Comparison of ENCODE assay signal across 1 cellular context in the genomic region with DNA sequence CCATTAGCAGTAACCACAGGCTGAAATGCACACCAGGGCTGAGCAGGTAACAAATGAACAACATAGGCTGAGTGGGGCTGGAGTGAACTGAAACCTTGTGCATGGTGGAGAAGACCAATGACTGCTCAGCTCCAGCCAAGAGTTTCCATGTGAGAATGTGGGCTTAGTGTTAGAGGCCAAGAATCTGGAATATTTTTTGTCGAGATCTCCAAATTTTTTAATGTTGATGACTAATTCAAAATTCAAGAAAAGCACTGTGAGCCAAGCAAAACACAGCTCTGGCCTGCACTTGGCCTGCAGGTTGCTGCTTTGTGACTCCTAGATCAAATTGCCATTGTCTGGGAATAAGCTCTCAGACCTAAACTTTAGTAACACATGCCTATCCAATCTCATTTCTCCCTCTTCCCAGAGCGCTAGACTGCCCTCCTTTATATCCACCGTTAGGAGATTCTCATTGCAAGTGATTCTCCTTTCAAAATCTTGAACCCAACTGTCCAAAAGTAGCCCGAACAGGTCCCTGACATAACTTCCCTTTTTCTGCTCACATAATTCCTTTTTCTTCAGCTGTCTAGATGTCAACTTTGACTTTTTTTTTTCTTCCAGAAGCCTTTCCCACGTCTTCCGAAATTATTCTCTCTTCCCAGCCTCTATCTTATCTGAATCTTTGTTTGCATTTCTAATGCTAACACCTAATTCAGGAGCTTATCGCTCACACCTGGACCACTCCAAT.
TF ChIP-seq lines count a peak whose summit lies in the region.

No MANE protein-coding gene starts in this region.

TF ChIP-seq in HepG2, 621 proteins besides CTCF, POLR2A, EP300 and RAD21:
- TF ChIP-seq, protein P1, sequence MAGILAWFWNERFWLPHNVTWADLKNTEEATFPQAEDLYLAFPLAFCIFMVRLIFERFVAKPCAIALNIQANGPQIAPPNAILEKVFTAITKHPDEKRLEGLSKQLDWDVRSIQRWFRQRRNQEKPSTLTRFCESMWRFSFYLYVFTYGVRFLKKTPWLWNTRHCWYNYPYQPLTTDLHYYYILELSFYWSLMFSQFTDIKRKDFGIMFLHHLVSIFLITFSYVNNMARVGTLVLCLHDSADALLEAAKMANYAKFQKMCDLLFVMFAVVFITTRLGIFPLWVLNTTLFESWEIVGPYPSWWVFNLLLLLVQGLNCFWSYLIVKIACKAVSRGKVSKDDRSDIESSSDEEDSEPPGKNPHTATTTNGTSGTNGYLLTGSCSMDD (CRISPR knock-in tag; IDR thresholded peaks at IDR 0.05), result no peak
- TF ChIP-seq, protein P2, sequence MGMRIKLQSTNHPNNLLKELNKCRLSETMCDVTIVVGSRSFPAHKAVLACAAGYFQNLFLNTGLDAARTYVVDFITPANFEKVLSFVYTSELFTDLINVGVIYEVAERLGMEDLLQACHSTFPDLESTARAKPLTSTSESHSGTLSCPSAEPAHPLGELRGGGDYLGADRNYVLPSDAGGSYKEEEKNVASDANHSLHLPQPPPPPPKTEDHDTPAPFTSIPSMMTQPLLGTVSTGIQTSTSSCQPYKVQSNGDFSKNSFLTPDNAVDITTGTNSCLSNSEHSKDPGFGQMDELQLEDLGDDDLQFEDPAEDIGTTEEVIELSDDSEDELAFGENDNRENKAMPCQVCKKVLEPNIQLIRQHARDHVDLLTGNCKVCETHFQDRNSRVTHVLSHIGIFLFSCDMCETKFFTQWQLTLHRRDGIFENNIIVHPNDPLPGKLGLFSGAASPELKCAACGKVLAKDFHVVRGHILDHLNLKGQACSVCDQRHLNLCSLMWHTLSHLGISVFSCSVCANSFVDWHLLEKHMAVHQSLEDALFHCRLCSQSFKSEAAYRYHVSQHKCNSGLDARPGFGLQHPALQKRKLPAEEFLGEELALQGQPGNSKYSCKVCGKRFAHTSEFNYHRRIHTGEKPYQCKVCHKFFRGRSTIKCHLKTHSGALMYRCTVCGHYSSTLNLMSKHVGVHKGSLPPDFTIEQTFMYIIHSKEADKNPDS (CRISPR knock-in tag; IDR thresholded peaks at IDR 0.05), result no peak
- TF ChIP-seq, protein P3, sequence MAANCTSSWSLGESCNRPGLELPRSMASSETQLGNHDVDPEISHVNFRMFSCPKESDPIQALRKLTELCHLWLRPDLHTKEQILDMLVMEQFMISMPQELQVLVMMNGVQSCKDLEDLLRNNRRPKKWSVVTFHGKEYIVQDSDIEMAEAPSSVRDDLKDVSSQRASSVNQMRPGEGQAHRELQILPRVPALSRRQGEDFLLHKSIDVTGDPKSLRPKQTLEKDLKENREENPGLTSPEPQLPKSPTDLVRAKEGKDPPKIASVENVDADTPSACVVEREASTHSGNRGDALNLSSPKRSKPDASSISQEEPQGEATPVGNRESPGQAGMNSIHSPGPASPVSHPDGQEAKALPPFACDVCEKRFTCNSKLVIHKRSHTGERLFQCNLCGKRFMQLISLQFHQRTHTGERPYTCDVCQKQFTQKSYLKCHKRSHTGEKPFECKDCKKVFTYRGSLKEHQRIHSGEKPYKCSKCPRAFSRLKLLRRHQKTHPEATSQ (CRISPR knock-in tag; IDR thresholded peaks at IDR 0.05; ENCODE audit: borderline replicate concordance), result no peak
- TF ChIP-seq, protein P4, sequence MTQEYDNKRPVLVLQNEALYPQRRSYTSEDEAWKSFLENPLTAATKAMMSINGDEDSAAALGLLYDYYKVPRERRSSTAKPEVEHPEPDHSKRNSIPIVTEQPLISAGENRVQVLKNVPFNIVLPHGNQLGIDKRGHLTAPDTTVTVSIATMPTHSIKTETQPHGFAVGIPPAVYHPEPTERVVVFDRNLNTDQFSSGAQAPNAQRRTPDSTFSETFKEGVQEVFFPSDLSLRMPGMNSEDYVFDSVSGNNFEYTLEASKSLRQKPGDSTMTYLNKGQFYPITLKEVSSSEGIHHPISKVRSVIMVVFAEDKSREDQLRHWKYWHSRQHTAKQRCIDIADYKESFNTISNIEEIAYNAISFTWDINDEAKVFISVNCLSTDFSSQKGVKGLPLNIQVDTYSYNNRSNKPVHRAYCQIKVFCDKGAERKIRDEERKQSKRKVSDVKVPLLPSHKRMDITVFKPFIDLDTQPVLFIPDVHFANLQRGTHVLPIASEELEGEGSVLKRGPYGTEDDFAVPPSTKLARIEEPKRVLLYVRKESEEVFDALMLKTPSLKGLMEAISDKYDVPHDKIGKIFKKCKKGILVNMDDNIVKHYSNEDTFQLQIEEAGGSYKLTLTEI (CRISPR knock-in tag; conservative IDR thresholded peaks at IDR 0.05), result no peak
- TF ChIP-seq PPARG (CRISPR knock-in tag; conservative IDR thresholded peaks at IDR 0.05), result no peak
- no peak for TF ChIP-seq GABPB1 (CRISPR knock-in tag; IDR thresholded peaks at IDR 0.05)
- no peak for TF ChIP-seq SIN3B (IDR thresholded peaks at IDR 0.05; ENCODE audit: low read length)
- TF ChIP-seq CHD2 (IDR thresholded peaks at IDR 0.05; ENCODE audit: low read depth, low read length), result no peak
- TF ChIP-seq, protein P5, sequence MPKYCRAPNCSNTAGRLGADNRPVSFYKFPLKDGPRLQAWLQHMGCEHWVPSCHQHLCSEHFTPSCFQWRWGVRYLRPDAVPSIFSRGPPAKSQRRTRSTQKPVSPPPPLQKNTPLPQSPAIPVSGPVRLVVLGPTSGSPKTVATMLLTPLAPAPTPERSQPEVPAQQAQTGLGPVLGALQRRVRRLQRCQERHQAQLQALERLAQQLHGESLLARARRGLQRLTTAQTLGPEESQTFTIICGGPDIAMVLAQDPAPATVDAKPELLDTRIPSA (CRISPR knock-in tag; IDR thresholded peaks at IDR 0.05; ENCODE audit: borderline replicate concordance), result no peak
- TF ChIP-seq, protein P6, sequence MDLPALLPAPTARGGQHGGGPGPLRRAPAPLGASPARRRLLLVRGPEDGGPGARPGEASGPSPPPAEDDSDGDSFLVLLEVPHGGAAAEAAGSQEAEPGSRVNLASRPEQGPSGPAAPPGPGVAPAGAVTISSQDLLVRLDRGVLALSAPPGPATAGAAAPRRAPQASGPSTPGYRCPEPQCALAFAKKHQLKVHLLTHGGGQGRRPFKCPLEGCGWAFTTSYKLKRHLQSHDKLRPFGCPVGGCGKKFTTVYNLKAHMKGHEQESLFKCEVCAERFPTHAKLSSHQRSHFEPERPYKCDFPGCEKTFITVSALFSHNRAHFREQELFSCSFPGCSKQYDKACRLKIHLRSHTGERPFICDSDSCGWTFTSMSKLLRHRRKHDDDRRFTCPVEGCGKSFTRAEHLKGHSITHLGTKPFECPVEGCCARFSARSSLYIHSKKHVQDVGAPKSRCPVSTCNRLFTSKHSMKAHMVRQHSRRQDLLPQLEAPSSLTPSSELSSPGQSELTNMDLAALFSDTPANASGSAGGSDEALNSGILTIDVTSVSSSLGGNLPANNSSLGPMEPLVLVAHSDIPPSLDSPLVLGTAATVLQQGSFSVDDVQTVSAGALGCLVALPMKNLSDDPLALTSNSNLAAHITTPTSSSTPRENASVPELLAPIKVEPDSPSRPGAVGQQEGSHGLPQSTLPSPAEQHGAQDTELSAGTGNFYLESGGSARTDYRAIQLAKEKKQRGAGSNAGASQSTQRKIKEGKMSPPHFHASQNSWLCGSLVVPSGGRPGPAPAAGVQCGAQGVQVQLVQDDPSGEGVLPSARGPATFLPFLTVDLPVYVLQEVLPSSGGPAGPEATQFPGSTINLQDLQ (CRISPR knock-in tag; IDR thresholded peaks at IDR 0.05), result no peak
- no peak for TF ChIP-seq ZNF329 (CRISPR knock-in tag; IDR thresholded peaks at IDR 0.05; ENCODE audit: low read depth)
- no peak for TF ChIP-seq ZNF3 (CRISPR knock-in tag; IDR thresholded peaks at IDR 0.05)
- no peak for TF ChIP-seq NPAS2 (CRISPR knock-in tag; IDR thresholded peaks at IDR 0.05; ENCODE audit: borderline replicate concordance)
- TF ChIP-seq, protein P7, sequence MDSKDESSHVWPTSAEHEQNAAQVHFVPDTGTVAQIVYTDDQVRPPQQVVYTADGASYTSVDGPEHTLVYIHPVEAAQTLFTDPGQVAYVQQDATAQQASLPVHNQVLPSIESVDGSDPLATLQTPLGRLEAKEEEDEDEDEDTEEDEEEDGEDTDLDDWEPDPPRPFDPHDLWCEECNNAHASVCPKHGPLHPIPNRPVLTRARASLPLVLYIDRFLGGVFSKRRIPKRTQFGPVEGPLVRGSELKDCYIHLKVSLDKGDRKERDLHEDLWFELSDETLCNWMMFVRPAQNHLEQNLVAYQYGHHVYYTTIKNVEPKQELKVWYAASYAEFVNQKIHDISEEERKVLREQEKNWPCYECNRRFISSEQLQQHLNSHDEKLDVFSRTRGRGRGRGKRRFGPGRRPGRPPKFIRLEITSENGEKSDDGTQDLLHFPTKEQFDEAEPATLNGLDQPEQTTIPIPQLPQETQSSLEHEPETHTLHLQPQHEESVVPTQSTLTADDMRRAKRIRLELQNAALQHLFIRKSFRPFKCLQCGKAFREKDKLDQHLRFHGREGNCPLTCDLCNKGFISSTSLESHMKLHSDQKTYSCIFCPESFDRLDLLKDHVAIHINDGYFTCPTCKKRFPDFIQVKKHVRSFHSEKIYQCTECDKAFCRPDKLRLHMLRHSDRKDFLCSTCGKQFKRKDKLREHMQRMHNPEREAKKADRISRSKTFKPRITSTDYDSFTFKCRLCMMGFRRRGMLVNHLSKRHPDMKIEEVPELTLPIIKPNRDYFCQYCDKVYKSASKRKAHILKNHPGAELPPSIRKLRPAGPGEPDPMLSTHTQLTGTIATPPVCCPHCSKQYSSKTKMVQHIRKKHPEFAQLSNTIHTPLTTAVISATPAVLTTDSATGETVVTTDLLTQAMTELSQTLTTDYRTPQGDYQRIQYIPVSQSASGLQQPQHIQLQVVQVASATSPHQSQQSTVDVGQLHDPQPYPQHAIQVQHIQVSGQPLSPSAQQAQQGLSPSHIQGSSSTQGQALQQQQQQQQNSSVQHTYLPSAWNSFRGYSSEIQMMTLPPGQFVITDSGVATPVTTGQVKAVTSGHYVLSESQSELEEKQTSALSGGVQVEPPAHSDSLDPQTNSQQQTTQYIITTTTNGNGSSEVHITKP (CRISPR knock-in tag; IDR thresholded peaks at IDR 0.05; ENCODE audit: low read depth), result no peak
- no peak for TF ChIP-seq FIP1L1 (IDR thresholded peaks at IDR 0.05; ENCODE audit: borderline replicate concordance, insufficient read depth, low read depth, low read length)
